Comparison of ENCODE assay signal across 9 cellular contexts in the genomic region with DNA sequence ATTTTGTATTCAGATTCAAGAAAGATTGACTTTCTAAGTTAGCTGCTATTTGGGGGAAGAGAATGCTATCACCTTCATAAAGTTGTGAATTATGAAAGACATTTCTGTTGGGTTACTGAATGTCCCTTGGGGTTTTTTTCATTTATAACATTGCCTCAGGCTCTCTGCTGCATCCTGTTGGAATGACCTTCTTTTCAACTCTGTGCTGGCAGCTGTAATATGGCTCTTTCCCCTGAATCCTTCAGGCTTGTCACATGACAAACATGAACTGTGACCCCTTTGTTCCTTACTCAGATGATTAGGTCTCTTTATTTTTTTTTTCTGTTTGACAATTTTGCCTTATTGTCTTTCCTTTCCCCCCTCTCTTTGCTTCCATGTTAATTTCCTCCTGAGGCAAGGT.
DNase-seq lines count a peak whose midpoint lies in the region; ATAC-seq and TF ChIP-seq lines count a peak whose summit lies in the region.
"Had no signal": no experiment of that assay in that cellular context is flagged by ENCODE, and none has a peak within 500 bp of the region (broad histone marks: within the 10 kb centered on the region; RNA-seq: fewer than 3 reads in every experiment).

No MANE protein-coding gene starts in this region.

- H3K27ac ChIP-seq in foreskin keratinocyte = no peak overlapping the region

- H3K9me3 Mint-ChIP-seq in progenitor cell of endocrine pancreas (ENCODE audit: low read depth) = no peaks in the 10 kb centered on the region

- peaks cover 12% of the 10 kb centered on the region for H3K4me1 ChIP-seq in foreskin keratinocyte

- H3K9me3 ChIP-seq in T-helper 17 cell (ENCODE audit: control insufficient read depth, low read length, poor library complexity, severe bottlenecking) = no peaks in the 10 kb centered on the region

- ATAC-seq in T-helper 17 cell = no peak
- ATAC-seq in foreskin keratinocyte = peak; percentile 47
- no peak for ATAC-seq in HG03571 (IDR thresholded peaks at IDR 0.05; ENCODE audit: unreplicated experiment)

- H3K4me3 Mint-ChIP-seq in T-helper 17 cell = no peak overlapping the region
- H3K4me3 Mint-ChIP-seq in progenitor cell of endocrine pancreas (ENCODE audit: low read depth) = no peak overlapping the region

- H3K27me3 Mint-ChIP-seq in T-helper 17 cell (no peaks in the 10 kb centered on the region), progenitor cell of endocrine pancreas (no peaks in the 10 kb centered on the region)

- TF ChIP-seq CTCF in foreskin keratinocyte (conservative IDR thresholded peaks at IDR 0.05) (no peak), progenitor cell of endocrine pancreas (IDR thresholded peaks at IDR 0.05; ENCODE audit: unreplicated experiment) (no peak)

- H3K27ac Mint-ChIP-seq in T-helper 17 cell = peak overlapping the region; percentile 43
- peak overlapping the region; percentile 91 for H3K27ac Mint-ChIP-seq in progenitor cell of endocrine pancreas

- H3K4me1 Mint-ChIP-seq in T-helper 17 cell = peaks cover 9% of the 10 kb centered on the region
- H3K4me1 Mint-ChIP-seq in progenitor cell of endocrine pancreas (ENCODE audit: low read depth) = peaks cover 23% of the 10 kb centered on the region

- H3K27me3 ChIP-seq in foreskin keratinocyte = no peaks in the 10 kb centered on the region

- peak; percentile 86 for DNase-seq in ELR (ENCODE audit: low read depth)
- no peak for DNase-seq in T-helper 17 cell
- DNase-seq in foreskin keratinocyte = peak in 1 of 2 donors; percentile 33
- no peak for DNase-seq in progenitor cell of endocrine pancreas (ENCODE audit: low spot score, unreplicated experiment)
- no peak for DNase-seq in stimulated activated naive CD4-positive, alpha-beta T cell (lab: John Stamatoyannopoulos, UW)
- no peak for DNase-seq in GOT3 (lab: John Stamatoyannopoulos, UW)
- no peak for DNase-seq in NCI-H446 (lab: John Stamatoyannopoulos, UW)
- DNase-seq: activated effector memory CD4-positive, alpha-beta T cell treated with Interleukin-2 at 50 U/mL for 16 hours had no signal

- peaks cover 10% of the 10 kb centered on the region for H3K36me3 Mint-ChIP-seq in T-helper 17 cell (ENCODE audit: low read depth)
- no peaks in the 10 kb centered on the region for H3K36me3 Mint-ChIP-seq in progenitor cell of endocrine pancreas (ENCODE audit: insufficient read depth)
